In the genomic region with DNA sequence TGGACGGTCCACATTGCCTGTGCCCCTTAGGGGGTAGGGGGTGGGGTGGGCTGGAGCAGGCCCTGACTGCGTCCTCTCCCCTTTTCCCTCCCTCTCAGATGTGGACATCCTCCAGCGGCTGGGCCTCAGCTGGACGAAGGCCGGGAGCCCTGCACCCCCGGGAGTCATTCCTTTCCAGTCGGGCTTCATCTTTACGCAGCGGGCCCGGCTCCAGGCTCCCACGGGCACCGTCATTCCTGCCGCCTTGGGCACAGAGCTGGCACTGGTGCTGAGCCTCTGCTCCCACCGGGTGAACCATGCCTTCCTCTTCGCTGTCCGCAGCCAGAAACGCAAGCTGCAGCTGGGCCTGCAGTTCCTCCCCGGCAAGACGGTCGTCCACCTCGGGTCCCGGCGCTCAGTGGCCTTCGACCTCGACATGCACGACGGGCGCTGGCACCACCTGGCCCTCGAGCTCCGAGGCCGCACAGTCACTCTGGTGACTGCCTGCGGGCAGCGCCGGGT, we compare ENCODE assay signal across 21 cellular contexts. TPM values are rescaled to one million over a fixed set of nuclear protein-coding genes. Genes with fewer than 3 reads are reported as not detected.
"Had no signal": no experiment of that assay in that cellular context is flagged by ENCODE, and none has a peak within 500 bp of the region (broad histone marks: within the 10 kb centered on the region; RNA-seq: fewer than 3 reads in every experiment).

No MANE protein-coding gene starts in this region.

- H3K27me3 ChIP-seq: foreskin keratinocyte, neural progenitor cell, thyroid gland had no signal

- H3K4me1 ChIP-seq: parathyroid adenoma had no signal

- H3K36me3 ChIP-seq: neural progenitor cell, thyroid gland had no signal

- H3K9me3 ChIP-seq: psoas muscle, thyroid gland had no signal

- ATAC-seq: foreskin keratinocyte; left colon; natural killer cell treated with Interleukin-12 subunit alpha and Interleukin-12 subunit beta and Interleukin-15 and Interleukin-18, amount 100 ng/mL, for 72 hours; psoas muscle; sciatic nerve had no signal

- H3K27ac ChIP-seq: foreskin keratinocyte, neural progenitor cell, parathyroid adenoma, psoas muscle, skin epidermis, thyroid gland had no signal

- DNase-seq: effector CD4-positive, alpha-beta T cell; endodermal cell; erythroblast; foreskin keratinocyte; immature natural killer cell; left colon; mammary epithelial cell; occipital lobe; psoas muscle; retina; stimulated activated CD4-positive, alpha-beta T cell treated with anti-CD3 and anti-CD28 coated beads, Interleukin-12 subunit alpha, Interleukin-12 subunit beta, amount 100 ng/mL, for 4 hours; stimulated activated naive CD4-positive, alpha-beta T cell treated with Interleukin-2 at 50 U/mL for 16 hours; thyroid gland had no signal

- FAIRE-seq: colon, endothelial cell of umbilical vein, keratinocyte had no signal

- H3K4me3 ChIP-seq: neural progenitor cell, psoas muscle, skin epidermis, thyroid gland had no signal

RNA-seq across cellular contexts. Expression of a gene that starts 12.3 kb away (rescaled TPM):
- polyA plus RNA-seq: immature natural killer cell had no signal
